In genomic region chr4:185559913-185560281, GRCh38 we compare ENCODE assay signal across 11 cellular contexts. TPM values are rescaled to one million over a fixed set of nuclear protein-coding genes. Genes with fewer than 3 reads are reported as not detected.
A peak's percentile ranks its signal among the peaks of the same experiment; 100 is the strongest.
DNase-seq lines count a peak whose midpoint lies in the region; ATAC-seq and TF ChIP-seq lines count a peak whose summit lies in the region.
"Had no signal": no experiment of that assay in that cellular context is flagged by ENCODE, and none has a peak within 500 bp of the region (broad histone marks: within the 10 kb centered on the region; RNA-seq: fewer than 3 reads in every experiment).

No MANE protein-coding gene starts in this region.

- peak overlapping the region; percentile 32; the same call in 1 of the 2 replicates for H4K91ac ChIP-seq in IMR-90 (ENCODE audit: insufficient read depth, low read depth, low read length)

- peak overlapping the region; percentile 27; the same call in 1 of the 3 replicates for H2BK15ac ChIP-seq in IMR-90 (ENCODE audit: low read depth, low read length)

- no peak overlapping the region for H2AK9ac ChIP-seq in IMR-90 (replicated peaks; ENCODE audit: low read depth, low read length, poor library complexity)

- no peak for TF ChIP-seq EP300 in suprapubic skin (IDR thresholded peaks at IDR 0.05)

- no peaks in the 10 kb centered on the region for H3K79me1 ChIP-seq in IMR-90 (ENCODE audit: low read depth in 1 of 2, low read length in 2 of 2)

- TF ChIP-seq CTCF in IMR-90 (conservative IDR thresholded peaks at IDR 0.05; ENCODE audit: low read depth, low read length) (no peak), lower lobe of right lung (IDR thresholded peaks at IDR 0.05) (no peak), suprapubic skin (IDR thresholded peaks at IDR 0.05) (no peak)

- no peak overlapping the region for H3K9ac ChIP-seq in IMR-90 (ENCODE audit: low read depth, low read length)
- H3K9ac ChIP-seq: BLaER1 treated with 17β-estradiol and CSF1 and Interleukin-3, amounts not matched to agents 10 nM and 100 nM had no signal

- intact Hi-C loops in IMR-90 (cut with micrococcal nuclease) (no loop called here), lower lobe of right lung (cut with DNase I) (no loop called here)

- H3K27ac ChIP-seq in IMR-90 (ENCODE audit: insufficient read depth, low read length) = peak overlapping the region; percentile 49; the same call in 1 of the 2 replicates
- peak overlapping the region; percentile 16 for H3K27ac ChIP-seq in caudate nucleus (ENCODE audit: low read depth, low read length)
- no peak overlapping the region for H3K27ac ChIP-seq in lower lobe of right lung
- no peak overlapping the region for H3K27ac ChIP-seq in suprapubic skin
- H3K27ac ChIP-seq: BLaER1 treated with 17β-estradiol and CSF1 and Interleukin-3, amounts not matched to agents 10 nM and 100 nM had no signal

- no peak overlapping the region; the same call in 1 of the 2 replicates for H4K5ac ChIP-seq in IMR-90 (ENCODE audit: low read depth, low read length)

- peak overlapping the region; percentile 25 for H2AFZ ChIP-seq in IMR-90 (replicated peaks; ENCODE audit: low read length, poor library complexity)

- POLR2A ChIA-PET in IMR-90 (lab: Charles Lee; ENCODE audit: unreplicated experiment) = no interaction called here

- no peak overlapping the region for H3K56ac ChIP-seq in IMR-90 (ENCODE audit: extremely low read depth, insufficient read depth, low read length)

- peak overlapping the region; percentile 64 for H2AK5ac ChIP-seq in IMR-90 (ENCODE audit: low read depth, low read length)

- no peak for TF ChIP-seq POLR2A in IMR-90 (IDR thresholded peaks at IDR 0.05; ENCODE audit: low read depth, low read length)
- TF ChIP-seq POLR2A in suprapubic skin (IDR thresholded peaks at IDR 0.05) = no peak

- H3K9me1 ChIP-seq in IMR-90 (ENCODE audit: insufficient read depth, low read length) = peaks cover 5% of the 10 kb centered on the region; the same call in 1 of the 2 replicates

- peak overlapping the region in 1 of 2 experiments; percentile 58; a peak in 2 of 4 replicates for H4K8ac ChIP-seq in IMR-90 (ENCODE audit: low read depth in 2 of 2, low read length in 2 of 2)

- TF ChIP-seq RAD21 in IMR-90 (IDR thresholded peaks at IDR 0.05; ENCODE audit: low read length) = no peak

- H3K27me3 ChIP-seq in IMR-90 (ENCODE audit: control insufficient read depth, insufficient read depth, low read length) = no peaks in the 10 kb centered on the region
- H3K27me3 ChIP-seq in lower lobe of right lung (ENCODE audit: low read depth) = no peaks in the 10 kb centered on the region
- H3K27me3 ChIP-seq in suprapubic skin = no peaks in the 10 kb centered on the region
- H3K27me3 ChIP-seq: BLaER1 treated with 17β-estradiol and CSF1 and Interleukin-3, amounts not matched to agents 10 nM and 100 nM had no signal

- ATAC-seq in IMR-90 (ENCODE audit: low read depth) (peak; percentile 95), lower lobe of right lung (peak; percentile 31 to 63), GM21515 (IDR thresholded peaks at IDR 0.05; ENCODE audit: unreplicated experiment) (no peak)
- ATAC-seq: T-helper 17 cell had no signal

- H2BK5ac ChIP-seq in IMR-90 (ENCODE audit: low read depth, low read length, poor library complexity, severe bottlenecking) = peak overlapping the region; percentile 32

- H3K9me3 ChIP-seq in IMR-90 (ENCODE audit: control insufficient read depth, insufficient read depth, low read length) = no peaks in the 10 kb centered on the region
- H3K9me3 ChIP-seq in lower lobe of right lung = no peaks in the 10 kb centered on the region
- no peaks in the 10 kb centered on the region for H3K9me3 ChIP-seq in suprapubic skin

- peak overlapping the region; percentile 52 for H3K14ac ChIP-seq in IMR-90 (replicated peaks; ENCODE audit: low read depth, low read length)

- no peak overlapping the region for H3K4me2 ChIP-seq in IMR-90 (ENCODE audit: low read depth, low read length)
- H3K4me2 ChIP-seq: BLaER1 treated with 17β-estradiol and CSF1 and Interleukin-3, amounts not matched to agents 10 nM and 100 nM had no signal

- peak overlapping the region; percentile 58 for H3K4ac ChIP-seq in IMR-90 (ENCODE audit: low read depth, low read length)

- peak; percentile 10 for DNase-seq in ACHN
- DNase-seq in IMR-90 = peak; percentile 68
- DNase-seq in caudate nucleus (lab: John Stamatoyannopoulos, UW) = peak in 23 of 61 donors; percentile 11 to 74 (median 36)
- DNase-seq in lower lobe of right lung = no peak
- no peak for DNase-seq in suprapubic skin (ENCODE audit: low spot score in 2 of 2)
- no peak for DNase-seq in NCI-H524 treated with DMSO at 0.1 percent for 48 hours (lab: John Stamatoyannopoulos, UW)
- DNase-seq in NCI-H446 treated with DMSO at 0.1 percent for 48 hours (lab: John Stamatoyannopoulos, UW) = no peak
- DNase-seq: NCI-H1105, T-helper 17 cell had no signal

- peak overlapping the region; percentile 63 for H2BK120ac ChIP-seq in IMR-90 (ENCODE audit: low read depth, low read length)

- BruUV-seq in IMR-90 (replicated peaks; lab: Mats Ljungman, UMichigan) = no TSS peak

- H3K4me1 ChIP-seq in IMR-90 (ENCODE audit: control insufficient read depth, insufficient read depth, low read length) (peaks cover 4% of the 10 kb centered on the region), lower lobe of right lung (no peaks in the 10 kb centered on the region), suprapubic skin (no peaks in the 10 kb centered on the region)
- H3K4me1 ChIP-seq: BLaER1 treated with 17β-estradiol and CSF1 and Interleukin-3, amounts not matched to agents 10 nM and 100 nM had no signal

- no CpG with 5 or more reads among the region's 4 CpGs for WGBS in IMR-90 (ENCODE audit: extremely low coverage in 2 of 2, insufficient read length in 1 of 2), 2 experiments
- 80% methylated on average over 3 of the region's 4 CpGs for WGBS in suprapubic skin

- dilution Hi-C loops in IMR-90 (cut with HindIII; ENCODE audit: low sequenced_read_pairs, unreplicated experiment) = no loop called here

- no peak overlapping the region for H3K18ac ChIP-seq in IMR-90 (ENCODE audit: low read depth, low read length)

- no peaks in the 10 kb centered on the region for H4K20me1 ChIP-seq in IMR-90 (ENCODE audit: insufficient read depth, low read length)
- H4K20me1 ChIP-seq: BLaER1 treated with 17β-estradiol and CSF1 and Interleukin-3, amounts not matched to agents 10 nM and 100 nM had no signal

- no peak overlapping the region for H3K4me3 ChIP-seq in IMR-90 (ENCODE audit: insufficient read depth, low read depth, low read length)
- H3K4me3 ChIP-seq in lower lobe of right lung = no peak overlapping the region
- H3K4me3 ChIP-seq in suprapubic skin = no peak overlapping the region
- H3K4me3 ChIP-seq: BLaER1 treated with 17β-estradiol and CSF1 and Interleukin-3, amounts not matched to agents 10 nM and 100 nM had no signal

- H2BK20ac ChIP-seq in IMR-90 (ENCODE audit: low read depth, low read length) = peak overlapping the region; percentile 51; the same call in 1 of the 2 replicates

- H3K36me3 ChIP-seq in IMR-90 (ENCODE audit: control insufficient read depth, insufficient read depth, low read length) (no peaks in the 10 kb centered on the region), lower lobe of right lung (no peaks in the 10 kb centered on the region), suprapubic skin (no peaks in the 10 kb centered on the region)
- H3K36me3 ChIP-seq: BLaER1 treated with 17β-estradiol and CSF1 and Interleukin-3, amounts not matched to agents 10 nM and 100 nM had no signal

- no peak overlapping the region for H3K23ac ChIP-seq in IMR-90 (ENCODE audit: low read depth, low read length)

- in situ Hi-C loops in ACHN (cut with HindIII; ENCODE audit: low pct_ligation_motif_present, low pct_unique_long_range_greater_than_20kb, low sequenced_read_pairs) = no loop called here
- in situ Hi-C loops in IMR-90 (cut with MboI; ENCODE audit: low sequenced_read_pairs) = no loop called here

- CTCF ChIA-PET in IMR-90 (lab: Yijun Ruan, JAX) = interaction anchor here (0.7 kb wide), 1 partner anchor 33 kb away, joined by 3 read pairs; no protein-coding TSS in a partner anchor

TF ChIP-seq in IMR-90, 13 proteins besides CTCF, POLR2A, EP300 and RAD21:
- TF ChIP-seq MAZ (IDR thresholded peaks at IDR 0.05; ENCODE audit: borderline replicate concordance, low read depth, low read length) (0 out of 2 replicates have a peak, but pooled peaks have one; percentile 42), SMC3 (IDR thresholded peaks at IDR 0.05; ENCODE audit: low read depth, low read length) (no peak), MAFK (IDR thresholded peaks at IDR 0.05; ENCODE audit: low read depth, low read length) (0 out of 2 replicates have a peak, but pooled peaks have one; percentile 21), RCOR1 (IDR thresholded peaks at IDR 0.05; ENCODE audit: insufficient replicate concordance, low read length) (no peak), USF2 (IDR thresholded peaks at IDR 0.05; ENCODE audit: low read depth, low read length) (no peak), MXI1 (IDR thresholded peaks at IDR 0.05; ENCODE audit: borderline replicate concordance, low read depth, low read length) (no peak), RFX5 (IDR thresholded peaks at IDR 0.05; ENCODE audit: low read depth, low read length) (no peak), NFE2L2 (IDR thresholded peaks at IDR 0.05; ENCODE audit: low read depth, low read length) (peak; percentile 75)

RNA-seq across cellular contexts. Expression of gene PDLIM3, which starts 24.6 kb away (rescaled TPM):
- 8.9 and 11.7 TPM in 2 replicates for total RNA-seq in IMR-90 (2012; rRNA removed)
- 6.4 and 6.8 TPM in 2 replicates for polyA plus RNA-seq in IMR-90 (2012; rRNA removed)
- 5.8 and 6.6 TPM in 2 replicates for polyA plus RNA-seq in IMR-90 (2012; cell fraction: cytosol; rRNA removed)
- 6.6 and 13.8 TPM in 2 replicates for polyA plus RNA-seq in IMR-90 (2012; cell fraction: nucleus; rRNA removed; ENCODE audit: low replicate concordance)
- 18.4 TPM for total RNA-seq in lower lobe of right lung
- total RNA-seq in suprapubic skin = 10 to 100 TPM; 13.9 to 31.4 (median 23.1) TPM
- total RNA-seq: T-helper 17 cell had no signal

Comparison
In these comparisons a context has a peak if more than half of its experiments do, and no peak if none do; other contexts are left out.
1. DNase-seq: peak in ACHN (single experiment) and IMR-90 (single experiment); none in lower lobe of right lung (single experiment), suprapubic skin (0 of 2), NCI-H524 treated with DMSO at 0.1 percent for 48 hours (single experiment) and NCI-H446 treated with DMSO at 0.1 percent for 48 hours (single experiment).
2. H3K27ac ChIP-seq: peak in IMR-90 (single experiment) and caudate nucleus (single experiment); none in lower lobe of right lung (single experiment) and suprapubic skin (single experiment).